8 cellular contexts compared by ENCODE assay signal in genomic region chr20:32482251-32483220, GRCh38.
DNase-seq lines count a peak whose midpoint lies in the region; ATAC-seq and TF ChIP-seq lines count a peak whose summit lies in the region.

No MANE protein-coding gene starts in this region.

- H2AFZ ChIP-seq in Loucy (ENCODE audit: low read length) (no peak overlapping the region), fibroblast of lung (ENCODE audit: low read length) (no peak overlapping the region)

- peak overlapping the region; percentile 88 to 98 (median 98) for H3K27ac Mint-ChIP-seq in nephron

- H3K27ac ChIP-seq in fibroblast of lung (ENCODE audit: insufficient read depth, low read length), result no peak overlapping the region

- DNase-seq in COLO668 (lab: John Stamatoyannopoulos, UW; ENCODE audit: unreplicated experiment) (peak; percentile 36), fibroblast of lung (ENCODE audit: low read depth in 2 of 2) (peak in 1 of 2 donors; percentile 35), omental fat pad (ENCODE audit: low spot score) (no peak), NCI-H2081 (lab: John Stamatoyannopoulos, UW) (no peak)
- DNase-seq in activated T-cell treated with anti-CD3 and anti-CD28 coated beads, Interleukin-2, amount 50 U/mL, for 1 hour, result peak; percentile 51

- ATAC-seq in omental fat pad (ENCODE audit: low FRiP score) (no peak), HG02759 (IDR thresholded peaks at IDR 0.05; ENCODE audit: unreplicated experiment) (no peak)

- TF ChIP-seq CTCF in Loucy (conservative IDR thresholded peaks at IDR 0.05; ENCODE audit: low read length) (no peak), fibroblast of lung (conservative IDR thresholded peaks at IDR 0.05 in 1 of 2, IDR thresholded peaks at IDR 0.05 in 1 of 2; ENCODE audit: low read depth in 1 of 2, low read length in 2 of 2) (no peak), nephron (IDR thresholded peaks at IDR 0.05; ENCODE audit: unreplicated experiment in 3 of 3) (no peak), omental fat pad (IDR thresholded peaks at IDR 0.05) (no peak)

- H3K36me3 ChIP-seq in Loucy (ENCODE audit: insufficient read depth, low read length) (peaks cover 9% of the 10 kb centered on the region; the same call in 1 of the 2 replicates), fibroblast of lung (ENCODE audit: control insufficient read depth, insufficient read depth, low read length) (no peaks in the 10 kb centered on the region)

- peak overlapping the region; percentile 79 for H3K9ac ChIP-seq in Loucy (ENCODE audit: low read depth, low read length, poor library complexity, severe bottlenecking)
- peak overlapping the region; percentile 41 for H3K9ac ChIP-seq in fibroblast of lung (ENCODE audit: insufficient read depth, low read length)

- H3K36me3 Mint-ChIP-seq in nephron (ENCODE audit: low read depth), result peaks cover 3% of the 10 kb centered on the region

- H4K20me1 ChIP-seq in Loucy (ENCODE audit: insufficient read depth, low read length, poor library complexity, severe bottlenecking) (peaks cover 57% of the 10 kb centered on the region), fibroblast of lung (ENCODE audit: control insufficient read depth, extremely low read depth, insufficient read depth, low read length) (no peaks in the 10 kb centered on the region)

- H3F3A ChIP-seq in Loucy (ENCODE audit: low read depth), result peaks cover 10% of the 10 kb centered on the region

- H3K9me3 ChIP-seq in Loucy (ENCODE audit: insufficient read depth, low read depth, low read length) (no peaks in the 10 kb centered on the region), fibroblast of lung (ENCODE audit: control insufficient read depth, insufficient read depth, low read depth, low read length) (no peaks in the 10 kb centered on the region)

- H3K4me1 Mint-ChIP-seq in nephron, result peaks cover 53% of the 10 kb centered on the region

- H3K9me3 Mint-ChIP-seq in nephron, result no peaks in the 10 kb centered on the region

- H3K4me2 ChIP-seq in Loucy (ENCODE audit: low read depth, low read length, poor library complexity, severe bottlenecking) (peak overlapping the region; percentile 93), fibroblast of lung (ENCODE audit: extremely low read depth, insufficient read depth, low read length) (peak overlapping the region; percentile 79)

- H3K27me3 ChIP-seq in Loucy (ENCODE audit: insufficient read depth, low read length, poor library complexity, severe bottlenecking), result no peaks in the 10 kb centered on the region
- H3K27me3 ChIP-seq in fibroblast of lung (ENCODE audit: control insufficient read depth, insufficient read depth, low read length), result peaks cover 3% of the 10 kb centered on the region

- H3K9me2 ChIP-seq in Loucy (replicated peaks; ENCODE audit: low read depth, low read length), result no peaks in the 10 kb centered on the region

- H3K27me3 Mint-ChIP-seq in nephron (ENCODE audit: low read depth), result peaks cover 3% of the 10 kb centered on the region

- peak overlapping the region; percentile 91 for H3K4me3 ChIP-seq in Loucy (ENCODE audit: low read length, poor library complexity, severe bottlenecking)
- H3K4me3 ChIP-seq in fibroblast of lung (replicated peaks in 1 of 4; ENCODE audit: control extremely low read depth in 1 of 4, insufficient read depth in 1 of 4, low read depth in 3 of 4, low read length in 4 of 4), result peak overlapping the region; percentile 54 to 70 (median 60)

- H3K79me2 ChIP-seq in Loucy (ENCODE audit: insufficient read depth, low read length), result peaks cover 80% of the 10 kb centered on the region
- H3K79me2 ChIP-seq in fibroblast of lung (ENCODE audit: control insufficient read depth, insufficient read depth, low read length), result peaks cover 3% of the 10 kb centered on the region

- H3K4me3 Mint-ChIP-seq in nephron, result peak overlapping the region; percentile 88 to 90 (median 89)

- H3K4me1 ChIP-seq in Loucy (ENCODE audit: insufficient read depth, low read length, poor library complexity, severe bottlenecking) (peaks cover 58% of the 10 kb centered on the region), fibroblast of lung (ENCODE audit: control insufficient read depth, extremely low read depth, insufficient read depth, low read length) (no peaks in the 10 kb centered on the region)

Comparison
In these comparisons a context has a peak if more than half of its experiments do, and no peak if none do; other contexts are left out.
1. DNase-seq: peak in COLO668 (single experiment) and activated T-cell treated with anti-CD3 and anti-CD28 coated beads, Interleukin-2, amount 50 U/mL, for 1 hour (single experiment); none in omental fat pad (single experiment) and NCI-H2081 (0 of 2).